ENCODE assay signal across 15 cellular contexts in genomic region chr1:112937070-112937469, GRCh38. TPM values are rescaled to one million over a fixed set of nuclear protein-coding genes. Genes with fewer than 3 reads are reported as not detected.
DNase-seq lines count a peak whose midpoint lies in the region; ATAC-seq, FAIRE-seq and TF ChIP-seq lines count a peak whose summit lies in the region.
"Had no signal": no experiment of that assay in that cellular context is flagged by ENCODE, and none has a peak within 500 bp of the region (broad histone marks: within the 10 kb centered on the region; RNA-seq: fewer than 3 reads in every experiment).

No MANE protein-coding gene starts in this region.

- DNase-seq in GM13977 (ENCODE audit: low spot score) (peak; percentile 32), MG63 (peak; percentile 37), H1 (ENCODE audit: low read depth in 1 of 2, low spot score in 2 of 2) (no peak), osteocyte (ENCODE audit: extremely low spot score, unreplicated experiment) (no peak), urothelium cell line (ENCODE audit: low spot score) (no peak), NCI-H146 treated with DMSO at 0.1 percent for 48 hours (lab: John Stamatoyannopoulos, UW; ENCODE audit: unreplicated experiment) (no peak)
- DNase-seq: activated CD8-positive, alpha-beta memory T cell treated with anti-CD3 and anti-CD28 coated beads, Interleukin-2, amount 50 U/mL, for 4 hours; kidney; NCI-H524; ovary; thyroid gland had no signal

- H3K18ac ChIP-seq in H1 (ENCODE audit: extremely low read depth, low read length) = no peak overlapping the region

- no peak overlapping the region; a peak in 1 of 4 replicates for H3K4me2 ChIP-seq in H1 (ENCODE audit: insufficient read depth in 1 of 2, low read depth in 2 of 2, low read length in 2 of 2)

- H3K4me3 Mint-ChIP-seq in osteocyte (ENCODE audit: unreplicated experiment) = no peak overlapping the region

- peaks cover 45% of the 10 kb centered on the region for H3K4me1 Mint-ChIP-seq in osteocyte (ENCODE audit: unreplicated experiment)

- WGBS in H1 (ENCODE audit: extremely low coverage in 1 of 2, insufficient coverage in 1 of 2, insufficient read length in 1 of 2, insufficient replicate concordance in 2 of 2, low coverage in 1 of 2, low lambda C conversion rate in 2 of 2, missing lambda C conversion rate in 1 of 2), 2 experiments = 96% methylated on average over 2 of the region's 2 CpGs; no CpG with 5 or more reads in 1 of the 2 experiments

- no peaks in the 10 kb centered on the region for H3K79me1 ChIP-seq in H1 (ENCODE audit: low read depth, low read length)

- no peaks in the 10 kb centered on the region for H3K27me3 Mint-ChIP-seq in osteocyte (ENCODE audit: unreplicated experiment)

- no peak overlapping the region for H4K8ac ChIP-seq in H1 (ENCODE audit: extremely low read depth, insufficient read depth, low read length)

- H3K56ac ChIP-seq in H1 (replicated peaks; ENCODE audit: insufficient read length, low read depth, low read length) = no peak overlapping the region

- no peak for FAIRE-seq in H1 (lab: Jason Lieb, UNC)
- FAIRE-seq in urothelium cell line (lab: Jason Lieb, UNC) = no peak
- FAIRE-seq: GM18507, kidney had no signal

- peaks cover 0 to 3% (median 1%) of the 10 kb centered on the region in 4 experiments; a peak in 3 of 7 replicates for H3K4me1 ChIP-seq in H1 (replicated peaks in 1 of 4; ENCODE audit: control insufficient read depth in 3 of 4, insufficient read depth in 4 of 4, low read length in 3 of 4)
- H3K4me1 ChIP-seq: thyroid gland had no signal

- no peak overlapping the region for H2AK5ac ChIP-seq in H1 (ENCODE audit: low read depth, low read length)

- H2BK20ac ChIP-seq in H1 (ENCODE audit: low read length) = no peak overlapping the region

- POLR2A ChIA-PET in H1 (lab: Charles Lee; ENCODE audit: partially characterized antibody) = interaction anchor here (0.6 to 6.8 kb wide), 13 partner anchors 9 to 136 kb away, joined by 3 to 40 read pairs (median 4); partner anchors contain the start of genes LRIG2 and SLC16A1

- CTCF ChIA-PET in H1 (lab: Charles Lee; ENCODE audit: partially characterized antibody) = interaction anchor here (0.8 to 2.1 kb wide), 10 partner anchors 13 to 220 kb away, joined by 3 to 10 read pairs (median 4); partner anchors contain the start of gene LRIG2

- H3K4ac ChIP-seq in H1 (replicated peaks; ENCODE audit: insufficient read length, low read depth, low read length) = no peak overlapping the region

- H2BK5ac ChIP-seq in H1 (ENCODE audit: low read depth, low read length) = no peak overlapping the region

- peak overlapping the region; percentile 71 for H4K5ac ChIP-seq in H1 (ENCODE audit: insufficient read length, low read depth, low read length)

- H3K9me3 ChIP-seq in MG63 (no peaks in the 10 kb centered on the region), H1 (ENCODE audit: insufficient read depth in 2 of 2, low read depth in 1 of 2, low read length in 1 of 2) (no peaks in the 10 kb centered on the region)
- H3K9me3 ChIP-seq: ascending aorta, ovary, thyroid gland had no signal

- no peak for TF ChIP-seq RAD21 in H1 (IDR thresholded peaks at IDR 0.05 in 1 of 2, conservative IDR thresholded peaks at IDR 0.05 in 1 of 2; ENCODE audit: low read depth in 2 of 2, low read length in 2 of 2)

- no peak overlapping the region for H2AFZ ChIP-seq in H1 (ENCODE audit: low read length)

- H3K23me2 ChIP-seq in H1 (ENCODE audit: low read depth, low read length) = no peaks in the 10 kb centered on the region

- no peak overlapping the region for H3K9ac ChIP-seq in H1 (replicated peaks in 1 of 4; ENCODE audit: extremely low read depth in 1 of 4, low read depth in 3 of 4, low read length in 3 of 4)

- no peaks in the 10 kb centered on the region for H3K9me3 Mint-ChIP-seq in osteocyte (ENCODE audit: unreplicated experiment)

- peaks cover 11% of the 10 kb centered on the region for H3K36me3 ChIP-seq in MG63
- peaks cover 0 to 21% (median 0%) of the 10 kb centered on the region in 4 experiments; a peak in 3 of 8 replicates for H3K36me3 ChIP-seq in H1 (ENCODE audit: control insufficient read depth in 2 of 4, insufficient read depth in 4 of 4, low read length in 3 of 4)
- H3K36me3 ChIP-seq: ascending aorta, ovary, thyroid gland had no signal

- TF ChIP-seq CTCF in GM13977 (IDR thresholded peaks at IDR 0.05; ENCODE audit: extremely low read depth, insufficient read depth, missing control alignments) (no peak), H1 (IDR thresholded peaks at IDR 0.05; ENCODE audit: control extremely low read depth in 1 of 3, insufficient read depth in 1 of 3, low read depth in 1 of 3, low read length in 3 of 3) (no peak), osteocyte (IDR thresholded peaks at IDR 0.05) (no peak)

- H3K14ac ChIP-seq in H1 (ENCODE audit: insufficient read length) = no peak overlapping the region

- peak overlapping the region; percentile 59 for H3K27ac Mint-ChIP-seq in osteocyte (ENCODE audit: unreplicated experiment)

- no peak overlapping the region for H2BK12ac ChIP-seq in H1 (ENCODE audit: low read depth, low read length)

- H3K23ac ChIP-seq in H1 (ENCODE audit: insufficient read length) = no peak overlapping the region

- H2BK120ac ChIP-seq in H1 (replicated peaks; ENCODE audit: low read depth, low read length) = no peak overlapping the region

- peaks cover 39 to 100% of the 10 kb centered on the region in 2 experiments for H3K79me2 ChIP-seq in H1 (ENCODE audit: control insufficient read depth in 1 of 2, insufficient read depth in 2 of 2, low read length in 2 of 2)

- TF ChIP-seq POLR2A in H1 (IDR thresholded peaks at IDR 0.05; ENCODE audit: control extremely low read depth in 1 of 2, low read depth in 2 of 2, low read length in 2 of 2) = no peak

- H4K20me1 ChIP-seq in H1 (replicated peaks in 1 of 2; ENCODE audit: control insufficient read depth in 1 of 2, insufficient read depth in 2 of 2, low read length in 2 of 2) = peaks cover 12 to 24% of the 10 kb centered on the region in 2 experiments

- H3K36me3 Mint-ChIP-seq in osteocyte (ENCODE audit: unreplicated experiment) = no peaks in the 10 kb centered on the region

- H3K4me3 ChIP-seq in MG63 (no peak overlapping the region), H1 (ENCODE audit: extremely low read depth in 1 of 4, insufficient read depth in 2 of 4, low read depth in 3 of 4, low read length in 4 of 4) (no peak overlapping the region)
- H3K4me3 ChIP-seq: ascending aorta, ovary, thyroid gland had no signal

- ATAC-seq in GM21529 (IDR thresholded peaks at IDR 0.05; ENCODE audit: unreplicated experiment) (no peak), HG03039 (IDR thresholded peaks at IDR 0.05; ENCODE audit: unreplicated experiment) (no peak)

- H3K27ac ChIP-seq in H1 (ENCODE audit: low read depth, low read length) = no peak overlapping the region
- H3K27ac ChIP-seq: ovary, thyroid gland had no signal

- H2BK15ac ChIP-seq in H1 (ENCODE audit: low read length) = no peak overlapping the region

- in situ Hi-C loops in GM13977 (cut with MboI; ENCODE audit: low pct_unique_long_range_greater_than_20kb, low sequenced_read_pairs, unreplicated experiment) = no loop called here

- H4K91ac ChIP-seq in H1 (replicated peaks; ENCODE audit: insufficient read length, low read length) = no peak overlapping the region

- H3K27me3 ChIP-seq in MG63 = no peaks in the 10 kb centered on the region
- H3K27me3 ChIP-seq in H1 (replicated peaks in 1 of 4; ENCODE audit: control insufficient read depth in 3 of 4, extremely low read depth in 1 of 4, insufficient read depth in 3 of 4, low read length in 3 of 4) = no peaks in the 10 kb centered on the region
- H3K27me3 ChIP-seq: ascending aorta, ovary, thyroid gland had no signal

- TF ChIP-seq EP300 in H1 (IDR thresholded peaks at IDR 0.05; ENCODE audit: borderline replicate concordance in 1 of 2, low read depth in 2 of 2, low read length in 2 of 2) = no peak

TF ChIP-seq in H1, 55 proteins besides CTCF, POLR2A, EP300 and RAD21:
- TF ChIP-seq TEAD4 (IDR thresholded peaks at IDR 0.05; ENCODE audit: low read depth, low read length) (no peak), ATF2 (IDR thresholded peaks at IDR 0.05; ENCODE audit: low read length) (no peak), ZNF274 (IDR thresholded peaks at IDR 0.05; ENCODE audit: borderline replicate concordance, extremely low read depth, low read length) (no peak), E2F6 (IDR thresholded peaks at IDR 0.05) (no peak), SIX5 (IDR thresholded peaks at IDR 0.05; ENCODE audit: low read depth, low read length) (no peak), PHF8 (conservative IDR thresholded peaks at IDR 0.05; ENCODE audit: low read depth, low read length) (no peak), KDM4A (IDR thresholded peaks at IDR 0.05; ENCODE audit: low read depth, low read length, severe bottlenecking) (no peak)

RNA-seq across cellular contexts. Expression of gene SLC16A1, which starts 18.9 kb away (rescaled TPM):
- 104 and 107 TPM in 2 replicates for total RNA-seq in MG63 (2014; rRNA removed; shearing (Covaris generic); ENCODE audit: low replicate concordance)
- 435 and 442 TPM in 2 replicates for total RNA-seq in H1 (2021; fragmentation: NEBNext Ultra II Directional; extraction: Animal tissue kit (Norgen Biotek cat#: 25700))
- polyA plus RNA-seq in H1 (2011; rRNA removed) = 508 and 545 TPM in 2 replicates
- polyA plus RNA-seq in H1 (2011; cell fraction: cytosol; rRNA removed) = 385 TPM
- 502 TPM for polyA plus RNA-seq in H1 (2011; cell fraction: nucleus; rRNA removed)
- polyA plus RNA-seq in H1 (2012, experiment 1 of 2) = 494 to 679 TPM (median 577 TPM) in 4 replicates
- polyA plus RNA-seq in H1 (2012, experiment 2 of 2) = 40.0 TPM
- 584 TPM for polyA plus RNA-seq in H1 (2013, experiment 1 of 2)
- polyA plus RNA-seq in H1 (2013, experiment 2 of 2) = 535 TPM
- polyA minus RNA-seq in H1 (2011; rRNA and poly(A)+ RNA removed) = 1,534 and 1,897 TPM in 2 replicates
- 589 TPM for polyA minus RNA-seq in H1 (2011; cell fraction: cytosol; rRNA and poly(A)+ RNA removed)
- 376 TPM for polyA minus RNA-seq in H1 (2011; cell fraction: nucleus; rRNA and poly(A)+ RNA removed)
- total RNA-seq in osteocyte = 58.7 and 60.0 TPM in 2 replicates

Comparison
In these comparisons a context has a peak if more than half of its experiments do, and no peak if none do; other contexts are left out.
1. DNase-seq: peak in GM13977 (single experiment) and MG63 (single experiment); none in H1 (0 of 2), osteocyte (single experiment), urothelium cell line (single experiment) and NCI-H146 treated with DMSO at 0.1 percent for 48 hours (single experiment).